ENCODE assay signal across 18 cellular contexts in the genomic region with DNA sequence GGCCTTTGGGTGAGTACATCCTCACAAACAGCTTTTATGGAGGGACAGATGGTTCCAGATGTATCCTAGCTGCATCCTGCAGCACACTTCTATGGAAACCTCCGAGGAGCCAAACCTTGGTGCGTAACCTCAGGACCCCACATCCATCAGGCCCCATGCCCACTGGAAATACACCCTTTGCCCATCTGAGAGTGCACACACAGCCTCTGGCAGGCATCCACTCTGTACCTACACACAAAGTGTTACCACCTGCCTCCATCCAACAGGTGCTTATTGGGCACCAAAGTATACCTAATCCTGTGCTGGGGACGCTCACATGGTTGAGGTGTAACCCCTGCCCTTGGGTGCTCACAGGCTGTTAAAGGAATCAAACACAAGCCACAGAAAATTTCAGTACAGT.
DNase-seq lines count a peak whose midpoint lies in the region; ATAC-seq and TF ChIP-seq lines count a peak whose summit lies in the region.
"Had no signal": no experiment of that assay in that cellular context is flagged by ENCODE, and none has a peak within 500 bp of the region (broad histone marks: within the 10 kb centered on the region; RNA-seq: fewer than 3 reads in every experiment).

No MANE protein-coding gene starts in this region.

- intact Hi-C loops in activated CD4-positive, alpha-beta memory T cell treated with anti-CD3 and anti-CD28 coated beads for 36 hours (cut with micrococcal nuclease) = no loop called here
- intact Hi-C loops in colonic mucosa (cut with DNase I) (no loop called here), testis (cut with DNase I; ENCODE audit: low total_unique reads) (no loop called here), left lung (cut with DNase I) (no loop called here)

- 94 to 95% methylated on average over 3 of the region's 3 CpGs for WGBS in testis, 2 donors
- WGBS in smooth muscle cell (ENCODE audit: low lambda C conversion rate) = 92% methylated on average over 3 of the region's 3 CpGs

- H3K36me3 ChIP-seq in colonic mucosa (no peaks in the 10 kb centered on the region), testis (ENCODE audit: low read depth, missing control alignments) (no peaks in the 10 kb centered on the region), left lung (no peaks in the 10 kb centered on the region), smooth muscle cell (ENCODE audit: low read depth) (no peaks in the 10 kb centered on the region)

- CTCF ChIA-PET in activated CD4-positive, alpha-beta memory T cell treated with anti-CD3 and anti-CD28 coated beads, Interleukin-2, amount 10 ng/mL, durations not matched to agents 7 days and 5 days (lab: Charles Lee) = no interaction called here
- CTCF ChIA-PET in activated CD4-positive, alpha-beta memory T cell treated with anti-CD3 and anti-CD28 coated beads for 36 hours (lab: Charles Lee) = no interaction called here

- no peak for ATAC-seq in left lung
- ATAC-seq: Panc1 had no signal

- H3K79me2 ChIP-seq in smooth muscle cell (ENCODE audit: low read depth) = no peaks in the 10 kb centered on the region

- no peaks in the 10 kb centered on the region for H3K27me3 Mint-ChIP-seq in activated CD4-positive, alpha-beta memory T cell treated with anti-CD3 and anti-CD28 coated beads, Interleukin-2, amount 10 ng/mL, durations not matched to agents 7 days and 5 days
- H3K27me3 Mint-ChIP-seq in activated CD4-positive, alpha-beta memory T cell treated with anti-CD3 and anti-CD28 coated beads for 36 hours = no peaks in the 10 kb centered on the region

- no peak overlapping the region for H2AFZ ChIP-seq in smooth muscle cell (ENCODE audit: low read depth)

- no peaks in the 10 kb centered on the region for H3K36me3 Mint-ChIP-seq in activated CD4-positive, alpha-beta memory T cell treated with anti-CD3 and anti-CD28 coated beads, Interleukin-2, amount 10 ng/mL, durations not matched to agents 7 days and 5 days (ENCODE audit: low read depth)
- H3K36me3 Mint-ChIP-seq in activated CD4-positive, alpha-beta memory T cell treated with anti-CD3 and anti-CD28 coated beads for 36 hours = no peaks in the 10 kb centered on the region
- H3K36me3 Mint-ChIP-seq: IgD-negative memory B cell had no signal

- POLR2A ChIA-PET in activated CD4-positive, alpha-beta memory T cell treated with anti-CD3 and anti-CD28 coated beads, Interleukin-2, amount 10 ng/mL, durations not matched to agents 7 days and 5 days (lab: Charles Lee) = no interaction called here
- POLR2A ChIA-PET in activated CD4-positive, alpha-beta memory T cell treated with anti-CD3 and anti-CD28 coated beads for 36 hours (lab: Charles Lee) = no interaction called here

- H3K27me3 ChIP-seq in colonic mucosa (no peaks in the 10 kb centered on the region), testis (no peaks in the 10 kb centered on the region), left lung (no peaks in the 10 kb centered on the region), smooth muscle cell (ENCODE audit: low read depth) (no peaks in the 10 kb centered on the region)

- no peaks in the 10 kb centered on the region for H3K9me3 ChIP-seq in colonic mucosa
- no peaks in the 10 kb centered on the region for H3K9me3 ChIP-seq in testis
- no peaks in the 10 kb centered on the region for H3K9me3 ChIP-seq in left lung
- no peaks in the 10 kb centered on the region for H3K9me3 ChIP-seq in smooth muscle cell (replicated peaks; ENCODE audit: low read depth)

- TF ChIP-seq CTCF in colonic mucosa (IDR thresholded peaks at IDR 0.05) = no peak
- TF ChIP-seq CTCF in testis (IDR thresholded peaks at IDR 0.05) = no peak
- TF ChIP-seq CTCF in left lung (IDR thresholded peaks at IDR 0.05) = no peak
- no peak for TF ChIP-seq CTCF in smooth muscle cell (IDR thresholded peaks at IDR 0.05; ENCODE audit: borderline replicate concordance, insufficient read depth, poor library complexity, severe bottlenecking)

- H3K4me1 ChIP-seq in colonic mucosa (peaks cover 8% of the 10 kb centered on the region), testis (no peaks in the 10 kb centered on the region), left lung (no peaks in the 10 kb centered on the region), smooth muscle cell (ENCODE audit: low read depth) (no peaks in the 10 kb centered on the region)

- DNase-seq in activated CD4-positive, alpha-beta memory T cell treated with anti-CD3 and anti-CD28 coated beads, Interleukin-2, amount 10 ng/mL, durations not matched to agents 7 days and 5 days = peak; percentile 6
- DNase-seq in activated CD4-positive, alpha-beta memory T cell treated with anti-CD3 and anti-CD28 coated beads for 36 hours = no peak
- DNase-seq in colonic mucosa (peak; percentile 14), mesenteric fat pad (ENCODE audit: low spot score) (peak; percentile 53), testis (peak; percentile 6), cerebellar cortex (ENCODE audit: low spot score) (no peak), left lung (no peak), smooth muscle cell (lab: John Stamatoyannopoulos, UW; ENCODE audit: unreplicated experiment) (no peak)
- DNase-seq: EL, GF-D8, NCI-H1105, NCI-H146, NCI-H2029, NCI-H2227 treated with DMSO at 0.1 percent for 48 hours, NCI-H510A, NCI-H82 had no signal

- no peak overlapping the region for H3K9ac ChIP-seq in colonic mucosa (ENCODE audit: low read depth in 2 of 2, low read length in 2 of 2)
- no peak overlapping the region for H3K9ac ChIP-seq in smooth muscle cell (ENCODE audit: low read depth)

- H4K20me1 ChIP-seq in smooth muscle cell (ENCODE audit: low read depth) = no peaks in the 10 kb centered on the region

- H3K4me3 ChIP-seq in colonic mucosa (no peak overlapping the region), testis (no peak overlapping the region), left lung (no peak overlapping the region), smooth muscle cell (no peak overlapping the region)

- H3K27ac ChIP-seq in colonic mucosa (no peak overlapping the region), testis (no peak overlapping the region), left lung (no peak overlapping the region), smooth muscle cell (ENCODE audit: low read depth) (no peak overlapping the region)

- no peak overlapping the region for H3K4me3 Mint-ChIP-seq in activated CD4-positive, alpha-beta memory T cell treated with anti-CD3 and anti-CD28 coated beads, Interleukin-2, amount 10 ng/mL, durations not matched to agents 7 days and 5 days
- no peak overlapping the region for H3K4me3 Mint-ChIP-seq in activated CD4-positive, alpha-beta memory T cell treated with anti-CD3 and anti-CD28 coated beads for 36 hours
- H3K4me3 Mint-ChIP-seq: IgD-negative memory B cell had no signal

- TF ChIP-seq POLR2A in testis (IDR thresholded peaks at IDR 0.05) = no peak

- peaks cover 4% of the 10 kb centered on the region for H3K4me1 Mint-ChIP-seq in activated CD4-positive, alpha-beta memory T cell treated with anti-CD3 and anti-CD28 coated beads, Interleukin-2, amount 10 ng/mL, durations not matched to agents 7 days and 5 days
- H3K4me1 Mint-ChIP-seq in activated CD4-positive, alpha-beta memory T cell treated with anti-CD3 and anti-CD28 coated beads for 36 hours (ENCODE audit: low read depth) = no peaks in the 10 kb centered on the region

- H3K27ac Mint-ChIP-seq in activated CD4-positive, alpha-beta memory T cell treated with anti-CD3 and anti-CD28 coated beads, Interleukin-2, amount 10 ng/mL, durations not matched to agents 7 days and 5 days = no peak overlapping the region
- H3K27ac Mint-ChIP-seq in activated CD4-positive, alpha-beta memory T cell treated with anti-CD3 and anti-CD28 coated beads for 36 hours = no peak overlapping the region
- H3K27ac Mint-ChIP-seq: IgD-negative memory B cell had no signal

- H3F3A ChIP-seq in smooth muscle cell (ENCODE audit: low read depth) = no peaks in the 10 kb centered on the region

- no peaks in the 10 kb centered on the region for H3K9me3 Mint-ChIP-seq in activated CD4-positive, alpha-beta memory T cell treated with anti-CD3 and anti-CD28 coated beads, Interleukin-2, amount 10 ng/mL, durations not matched to agents 7 days and 5 days
- no peaks in the 10 kb centered on the region for H3K9me3 Mint-ChIP-seq in activated CD4-positive, alpha-beta memory T cell treated with anti-CD3 and anti-CD28 coated beads for 36 hours
- H3K9me3 Mint-ChIP-seq: IgD-negative memory B cell had no signal

- no peak overlapping the region for H3K4me2 ChIP-seq in smooth muscle cell

Comparison
In these comparisons a context has a peak if more than half of its experiments do, and no peak if none do; other contexts are left out.
1. DNase-seq: peak in activated CD4-positive, alpha-beta memory T cell treated with anti-CD3 and anti-CD28 coated beads, Interleukin-2, amount 10 ng/mL, durations not matched to agents 7 days and 5 days (single experiment), colonic mucosa (single experiment), mesenteric fat pad (single experiment) and testis (single experiment); none in activated CD4-positive, alpha-beta memory T cell treated with anti-CD3 and anti-CD28 coated beads for 36 hours (single experiment), cerebellar cortex (single experiment), left lung (0 of 2) and smooth muscle cell (single experiment).